13 cellular contexts compared by ENCODE assay signal in genomic region chr19:46365561-46365960, GRCh38. TPM values are rescaled to one million over a fixed set of nuclear protein-coding genes. Genes with fewer than 3 reads are reported as not detected.
"Had no signal": no experiment of that assay in that cellular context is flagged by ENCODE, and none has a peak within 500 bp of the region (broad histone marks: within the 10 kb centered on the region; RNA-seq: fewer than 3 reads in every experiment).

No MANE protein-coding gene starts in this region.

- H3K4me3 ChIP-seq: smooth muscle cell, tibial nerve had no signal

- H3K27me3 ChIP-seq: tibial nerve had no signal

- H3K27ac Mint-ChIP-seq: activated CD8-positive, alpha-beta memory T cell treated with anti-CD3 and anti-CD28 coated beads, Interleukin-2, amount 10 ng/mL, durations not matched to agents 7 days and 5 days; activated T-cell treated with anti-CD3 and anti-CD28 coated beads, Interleukin-2, amount 50 U/mL, for 24 hours; stimulated activated naive B cell treated with anti-CD40 and anti-IgM and Interleukin-4, amounts not matched to agents 10 μg/mL and 1 μg/mL and 100 μg/mL, for 72 hours had no signal

- H3K4me1 ChIP-seq: tibial nerve had no signal

- H3K27me3 Mint-ChIP-seq: activated CD8-positive, alpha-beta memory T cell treated with anti-CD3 and anti-CD28 coated beads, Interleukin-2, amount 10 ng/mL, durations not matched to agents 7 days and 5 days; activated T-cell treated with anti-CD3 and anti-CD28 coated beads, Interleukin-2, amount 50 U/mL, for 24 hours; stimulated activated naive B cell treated with anti-CD40 and anti-IgM and Interleukin-4, amounts not matched to agents 10 μg/mL and 1 μg/mL and 100 μg/mL, for 72 hours had no signal

- H3K9me3 ChIP-seq: tibial nerve had no signal

- H3K9me3 Mint-ChIP-seq: activated naive CD4-positive, alpha-beta T cell treated with anti-CD3 and anti-CD28 coated beads, Interleukin-2, amount 50 U/mL, for 72 hours; activated T-cell treated with anti-CD3 and anti-CD28 coated beads, Interleukin-2, amount 50 U/mL, for 24 hours; stimulated activated naive B cell treated with anti-CD40 and anti-IgM and Interleukin-4, amounts not matched to agents 10 μg/mL and 1 μg/mL and 100 μg/mL, for 72 hours had no signal

- ATAC-seq: activated CD8-positive, alpha-beta memory T cell treated with anti-CD3 and anti-CD28 coated beads, Interleukin-2, amount 10 ng/mL, durations not matched to agents 7 days and 5 days; activated naive CD4-positive, alpha-beta T cell treated with anti-CD3 and anti-CD28 coated beads, Interleukin-2, amount 50 U/mL, for 72 hours; left ventricle myocardium superior; SK-N-SH treated with all-trans-retinoic acid at 6 μM for 48 hours; stimulated activated naive B cell treated with anti-CD40 and anti-IgM and Interleukin-4, amounts not matched to agents 10 μg/mL and 1 μg/mL and 100 μg/mL, for 72 hours had no signal

- H3K27ac ChIP-seq: tibial nerve had no signal

- H3K4me3 Mint-ChIP-seq: activated CD8-positive, alpha-beta memory T cell treated with anti-CD3 and anti-CD28 coated beads, Interleukin-2, amount 10 ng/mL, durations not matched to agents 7 days and 5 days; activated T-cell treated with anti-CD3 and anti-CD28 coated beads, Interleukin-2, amount 50 U/mL, for 24 hours; stimulated activated naive B cell treated with anti-CD40 and anti-IgM and Interleukin-4, amounts not matched to agents 10 μg/mL and 1 μg/mL and 100 μg/mL, for 72 hours had no signal

- H3K4me2 ChIP-seq: smooth muscle cell had no signal

- DNase-seq: activated CD4-positive, CD25-positive, alpha-beta regulatory T cell; activated CD8-positive, alpha-beta memory T cell treated with anti-CD3 and anti-CD28 coated beads, Interleukin-2, amount 10 ng/mL, durations not matched to agents 7 days and 5 days; activated effector memory CD4-positive, alpha-beta T cell treated with anti-CD3 and anti-CD28 coated beads, Interleukin-2, amount 50 U/mL, for 16 hours; amniotic stem cell; left ventricle myocardium superior; mesendoderm; stimulated activated naive B cell treated with anti-CD40 and anti-IgM and Interleukin-4, amounts not matched to agents 10 μg/mL and 1 μg/mL and 100 μg/mL, for 72 hours had no signal

RNA-seq across cellular contexts. Expression of gene CCDC8, which starts 47.8 kb away (rescaled TPM):
- total RNA-seq: activated CD8-positive, alpha-beta memory T cell treated with anti-CD3 and anti-CD28 coated beads, Interleukin-2, amount 10 ng/mL, durations not matched to agents 7 days and 5 days; activated naive CD4-positive, alpha-beta T cell treated with anti-CD3 and anti-CD28 coated beads, Interleukin-2, amount 50 U/mL, for 72 hours; T-helper 1 cell treated with Interleukin-12 subunit alpha and Interleukin-12 subunit beta and Interleukin-4 antibody, amounts not matched to agents 30 ng/mL and 1 ng/mL, for 36 hours had no signal
